Comparison of ENCODE assay signal across 11 cellular contexts in genomic region chr19:45136507-45137178, GRCh38. TPM values are rescaled to one million over a fixed set of nuclear protein-coding genes. Genes with fewer than 3 reads are reported as not detected.
DNase-seq lines count a peak whose midpoint lies in the region; ATAC-seq, FAIRE-seq and TF ChIP-seq lines count a peak whose summit lies in the region.
"Had no signal": no experiment of that assay in that cellular context is flagged by ENCODE, and none has a peak within 500 bp of the region (broad histone marks: within the 10 kb centered on the region; RNA-seq: fewer than 3 reads in every experiment).

No MANE protein-coding gene starts in this region.

- H3K4me2 ChIP-seq in K562 (ENCODE audit: insufficient read depth, low read length) (no peak overlapping the region), trophoblast cell (ENCODE audit: low read length) (no peak overlapping the region)

- CTCF ChIA-PET in K562 (lab: Yijun Ruan, JAX; ENCODE audit: low intra/inter-chr PET ratio), result no interaction called here

- in situ Hi-C loops in K562 (cut with MboI), result no loop called here

- no peaks in the 10 kb centered on the region for H3K9me3 ChIP-seq in K562 (replicated peaks; ENCODE audit: control insufficient read depth, insufficient read depth, low read depth, low read length)
- H3K9me3 ChIP-seq in trophoblast cell (ENCODE audit: insufficient read depth, low read depth, low read length), result no peaks in the 10 kb centered on the region
- H3K9me3 ChIP-seq: suprapubic skin had no signal

- no peak overlapping the region for H3K14ac ChIP-seq in trophoblast cell (ENCODE audit: low read length)

- no peak overlapping the region for H4K8ac ChIP-seq in trophoblast cell (ENCODE audit: low read depth, low read length)

- H4K12ac ChIP-seq in trophoblast cell (ENCODE audit: low read depth, low read length), result no peak overlapping the region

- no peak overlapping the region for H2AK5ac ChIP-seq in trophoblast cell (ENCODE audit: low read length)

- H3K36me3 ChIP-seq in K562 (ENCODE audit: control insufficient read depth, insufficient read depth, low read length) (peaks cover 28% of the 10 kb centered on the region; the same call in 1 of the 3 replicates), trophoblast cell (ENCODE audit: control insufficient read depth in 1 of 2, insufficient read depth in 2 of 2, low read length in 2 of 2) (peaks cover 9 to 12% of the 10 kb centered on the region in 2 experiments)

- H3K4me1 ChIP-seq in K562 (replicated peaks in 1 of 2; ENCODE audit: control insufficient read depth in 2 of 2, insufficient read depth in 2 of 2, low read length in 2 of 2) (peaks cover 0 to 37% of the 10 kb centered on the region in 2 experiments; a peak in 3 of 5 replicates), trophoblast cell (ENCODE audit: control insufficient read depth in 1 of 2, insufficient read depth in 2 of 2, low read length in 2 of 2) (peaks cover 4 to 5% of the 10 kb centered on the region in 2 experiments)

- no peak for TF ChIP-seq EP300 in K562 (IDR thresholded peaks at IDR 0.05; ENCODE audit: low read length)

- no peak overlapping the region for H3K23ac ChIP-seq in trophoblast cell (ENCODE audit: low read length)

- no peak for DNase-seq in K562 (ENCODE audit: extremely low read depth in 1 of 4, low spot score in 3 of 4)
- DNase-seq in trophoblast cell, result no peak
- no peak for DNase-seq in C1 segment of cervical spinal cord (lab: John Stamatoyannopoulos, UW)
- no peak for DNase-seq in SK-N-DZ (ENCODE audit: low spot score)
- no peak for DNase-seq in ecto neural progenitor cell (ENCODE audit: low spot score)
- DNase-seq: activated CD8-positive, alpha-beta memory T cell treated with anti-CD3 and anti-CD28 coated beads for 24 hours had no signal

- TF ChIP-seq CTCF in K562 (IDR thresholded peaks at IDR 0.05 in 2 of 3, conservative IDR thresholded peaks at IDR 0.05 in 1 of 3; ENCODE audit: insufficient read depth in 2 of 3, low read depth in 1 of 3, low read length in 3 of 3), result no peak

- no peak for FAIRE-seq in K562 (lab: Jason Lieb, UNC)

- peak overlapping the region in 1 of 2 experiments; percentile 85; a peak in 2 of 4 replicates for H3K9ac ChIP-seq in K562 (ENCODE audit: insufficient read depth in 1 of 2, low read depth in 2 of 2, low read length in 2 of 2)
- H3K9ac ChIP-seq in trophoblast cell (ENCODE audit: low read length), result no peak overlapping the region

- peaks cover 10% of the 10 kb centered on the region for H4K20me1 ChIP-seq in K562 (replicated peaks; ENCODE audit: control insufficient read depth, insufficient read depth, low read length)

- H4K91ac ChIP-seq in trophoblast cell (ENCODE audit: low read depth, low read length), result peak overlapping the region; percentile 65

- WGBS in K562 (ENCODE audit: insufficient coverage, low coverage, missing lambda C conversion rate), result 80% methylated on average over 8 of the region's 12 CpGs
- WGBS in trophoblast cell (ENCODE audit: extremely low coverage, insufficient coverage, insufficient read length), result no CpG with 5 or more reads among the region's 12 CpGs

- peak overlapping the region; percentile 30 for H3K4ac ChIP-seq in trophoblast cell (ENCODE audit: low read depth, low read length)

- no peaks in the 10 kb centered on the region for H3K79me1 ChIP-seq in trophoblast cell (ENCODE audit: low read length)

- H3K27ac ChIP-seq in K562 (ENCODE audit: extremely low read depth, low read depth, low read length) (no peak overlapping the region), trophoblast cell (ENCODE audit: low read depth, low read length) (no peak overlapping the region)
- H3K27ac ChIP-seq: suprapubic skin had no signal

- no peak overlapping the region for H2AFZ ChIP-seq in K562 (ENCODE audit: low read depth, low read length)
- no peak overlapping the region for H2AFZ ChIP-seq in trophoblast cell (ENCODE audit: insufficient read depth, low read length, poor library complexity)

- intact Hi-C loops in K562 (cut with micrococcal nuclease), result no loop called here

- POLR2A ChIA-PET in K562 (lab: Yijun Ruan, JAX), result no interaction called here

- no peaks in the 10 kb centered on the region for H3K9me1 ChIP-seq in K562 (ENCODE audit: control insufficient read depth, insufficient read depth, low read length)

- H2BK5ac ChIP-seq in trophoblast cell (ENCODE audit: low read depth, low read length, poor library complexity), result no peak overlapping the region

- TF ChIP-seq RAD21 in K562 (CRISPR knock-in tag; conservative IDR thresholded peaks at IDR 0.05 in 1 of 2, IDR thresholded peaks at IDR 0.05 in 1 of 2), result no peak

- H2BK120ac ChIP-seq in trophoblast cell (ENCODE audit: insufficient read depth, low read length, poor library complexity), result no peak overlapping the region

- H3K4me3 ChIP-seq in K562, result no peak overlapping the region
- no peak overlapping the region for H3K4me3 ChIP-seq in trophoblast cell (ENCODE audit: low read depth, low read length)
- H3K4me3 ChIP-seq: suprapubic skin had no signal

- H3K27me3 ChIP-seq in K562 (ENCODE audit: control insufficient read depth in 2 of 2, insufficient read depth in 2 of 2, low read length in 2 of 2), result no peaks in the 10 kb centered on the region
- no peaks in the 10 kb centered on the region for H3K27me3 ChIP-seq in trophoblast cell (ENCODE audit: insufficient read depth, low read length)
- H3K27me3 ChIP-seq: suprapubic skin had no signal

- TF ChIP-seq POLR2A in GM15510 (IDR thresholded peaks at IDR 0.05; ENCODE audit: borderline replicate concordance, extremely low read depth, insufficient read length) (peak; percentile 24), K562 (conservative IDR thresholded peaks at IDR 0.05) (no peak)

- H3K18ac ChIP-seq in trophoblast cell (ENCODE audit: low read length), result peak overlapping the region; percentile 73

- no TSS peak for BruUV-seq in K562 (replicated peaks; lab: Mats Ljungman, UMichigan)

- no peak overlapping the region for H2BK12ac ChIP-seq in trophoblast cell (ENCODE audit: low read length)

- H3K79me2 ChIP-seq in K562 (ENCODE audit: control insufficient read depth, insufficient read depth, low read length), result peaks cover 19% of the 10 kb centered on the region
- no peaks in the 10 kb centered on the region for H3K79me2 ChIP-seq in trophoblast cell (ENCODE audit: control insufficient read depth, insufficient read depth, low read length, poor library complexity)

- ATAC-seq in HG02840 (IDR thresholded peaks at IDR 0.05; ENCODE audit: low FRiP score, unreplicated experiment) (peak; percentile 14), K562 (peak; percentile 63), GM21447 (IDR thresholded peaks at IDR 0.05; ENCODE audit: unreplicated experiment) (no peak)

RNA-seq across cellular contexts. Expression of gene NKPD1, which starts 24.1 kb away (rescaled TPM):
- 0.30 TPM in 1 of 2 replicates, not detected in the other for total RNA-seq in K562 (2011; cell fraction: chromatin; rRNA removed; ENCODE audit: low replicate concordance)
- 0.17 and 0.79 TPM in 2 replicates for total RNA-seq in K562 (2011; cell fraction: nucleolus; rRNA removed)
- total RNA-seq in K562 (2011; cell fraction: nucleoplasm; rRNA removed), result 0.15 TPM in 2 replicates
- total RNA-seq in K562 (2014; rRNA removed) (0.09 TPM in 1 of 2 replicates, not detected in the other), K562 (2014; rRNA removed; fragmentation: Illumina TruSeq; extraction: Trizol) (not detected in 2 replicates), K562 (2015; rRNA removed; fragmentation: Illumina TruSeq; extraction: Trizol) (not detected in 2 replicates), K562 (2021) (0.04 TPM in 2 replicates)
- polyA plus RNA-seq in K562 (2011; rRNA removed) (0.01 TPM in 1 of 2 replicates, not detected in the other), K562 (2014; fragmentation: Illumina TruSeq; extraction: Trizol) (0.03 TPM in 1 of 2 replicates, not detected in the other), K562 (2014; fragmentation: Nextera tagmentation; extraction: Ambion mirVana) (not detected), K562 (2014; rRNA removed) (0.04 and 0.07 TPM in 2 replicates)
- polyA plus RNA-seq in K562 (2011; cell fraction: cytosol; rRNA removed), result 0.03 and 0.13 TPM in 2 replicates
- polyA plus RNA-seq in K562 (2011; cell fraction: nucleus; rRNA removed), result 0.11 and 0.20 TPM in 2 replicates
- polyA plus RNA-seq in K562 (2012), result 0.03 and 0.26 TPM in 2 replicates
- polyA minus RNA-seq in K562 (2011; rRNA and poly(A)+ RNA removed), result not detected in 2 replicates
- polyA minus RNA-seq in K562 (2011; cell fraction: cytosol; rRNA and poly(A)+ RNA removed), result not detected in 2 replicates
- 0.11 and 0.13 TPM in 2 replicates for polyA minus RNA-seq in K562 (2011; cell fraction: nucleus; rRNA and poly(A)+ RNA removed)
- polyA plus RNA-seq in trophoblast cell (2013), result 0.10 TPM in 2 replicates
- polyA plus RNA-seq in SK-N-DZ (2014; cell fraction: cytosol; rRNA removed), result 0.09 TPM in 1 of 2 replicates, not detected in the other
- polyA plus RNA-seq in SK-N-DZ (2014; cell fraction: nucleus; rRNA removed), result 0.71 and 0.88 TPM in 2 replicates
- total RNA-seq: mesenteric fat pad had no signal

RNA-seq across cellular contexts. Expression of gene TRAPPC6A, which starts 41.4 kb away (rescaled TPM):
- 3.4 and 9.5 TPM in 2 replicates for total RNA-seq in K562 (2011; cell fraction: chromatin; rRNA removed; ENCODE audit: low replicate concordance)
- 12.4 and 13.0 TPM in 2 replicates for total RNA-seq in K562 (2011; cell fraction: nucleolus; rRNA removed)
- 5.6 and 7.4 TPM in 2 replicates for total RNA-seq in K562 (2011; cell fraction: nucleoplasm; rRNA removed)
- total RNA-seq in K562 (2014; rRNA removed) (16.6 and 18.8 TPM in 2 replicates), K562 (2014; rRNA removed; fragmentation: Illumina TruSeq; extraction: Trizol) (1.5 and 2.7 TPM in 2 replicates), K562 (2015; rRNA removed; fragmentation: Illumina TruSeq; extraction: Trizol) (9.5 and 11.6 TPM in 2 replicates), K562 (2021) (17.8 and 20.2 TPM in 2 replicates)
- polyA plus RNA-seq in K562 (2011; rRNA removed) (22.4 and 35.8 TPM in 2 replicates), K562 (2014; fragmentation: Illumina TruSeq; extraction: Trizol) (5.0 and 14.3 TPM in 2 replicates), K562 (2014; fragmentation: Nextera tagmentation; extraction: Ambion mirVana) (1 to 10 TPM in 1 of 2 experiments, under 1 TPM in 1; 0.82 to 7.7 TPM), K562 (2014; rRNA removed) (23.6 and 28.2 TPM in 2 replicates)
- 69.0 and 84.4 TPM in 2 replicates for polyA plus RNA-seq in K562 (2011; cell fraction: cytosol; rRNA removed)
- polyA plus RNA-seq in K562 (2011; cell fraction: nucleus; rRNA removed), result 28.2 and 34.8 TPM in 2 replicates
- 27.4 and 76.0 TPM in 2 replicates for polyA plus RNA-seq in K562 (2012)
- polyA minus RNA-seq in K562 (2011; rRNA and poly(A)+ RNA removed), result 2.7 and 4.5 TPM in 2 replicates
- 5.6 and 15.6 TPM in 2 replicates for polyA minus RNA-seq in K562 (2011; cell fraction: cytosol; rRNA and poly(A)+ RNA removed)
- polyA minus RNA-seq in K562 (2011; cell fraction: nucleus; rRNA and poly(A)+ RNA removed), result 4.2 and 5.3 TPM in 2 replicates
- 23.3 and 24.2 TPM in 2 replicates for polyA plus RNA-seq in trophoblast cell (2013)
- 54.8 and 79.2 TPM in 2 replicates for polyA plus RNA-seq in SK-N-DZ (2014; cell fraction: cytosol; rRNA removed)
- polyA plus RNA-seq in SK-N-DZ (2014; cell fraction: nucleus; rRNA removed), result 44.0 and 72.4 TPM in 2 replicates

RNA-seq across cellular contexts. Expression of gene BLOC1S3, which starts 41.9 kb away (rescaled TPM):
- 10.9 and 22.2 TPM in 2 replicates for total RNA-seq in K562 (2011; cell fraction: chromatin; rRNA removed; ENCODE audit: low replicate concordance)
- 17.1 and 20.5 TPM in 2 replicates for total RNA-seq in K562 (2011; cell fraction: nucleolus; rRNA removed)
- 16.6 and 18.9 TPM in 2 replicates for total RNA-seq in K562 (2011; cell fraction: nucleoplasm; rRNA removed)
- total RNA-seq in K562 (2014; rRNA removed), result 5.2 and 9.8 TPM in 2 replicates
- 3.3 and 3.9 TPM in 2 replicates for total RNA-seq in K562 (2014; rRNA removed; fragmentation: Illumina TruSeq; extraction: Trizol)
- total RNA-seq in K562 (2015; rRNA removed; fragmentation: Illumina TruSeq; extraction: Trizol), result 4.3 and 4.4 TPM in 2 replicates
- total RNA-seq in K562 (2021), result 17.1 and 20.2 TPM in 2 replicates
- 6.2 and 11.4 TPM in 2 replicates for polyA plus RNA-seq in K562 (2011; rRNA removed)
- polyA plus RNA-seq in K562 (2011; cell fraction: cytosol; rRNA removed), result 12.4 and 13.2 TPM in 2 replicates
- 9.9 and 10.0 TPM in 2 replicates for polyA plus RNA-seq in K562 (2011; cell fraction: nucleus; rRNA removed)
- polyA plus RNA-seq in K562 (2012), result 10.1 and 12.7 TPM in 2 replicates
- polyA plus RNA-seq in K562 (2014; fragmentation: Illumina TruSeq; extraction: Trizol), result 10.3 and 11.1 TPM in 2 replicates
- polyA plus RNA-seq in K562 (2014; fragmentation: Nextera tagmentation; extraction: Ambion mirVana), result 10 to 100 TPM; 12.4 to 16.1 TPM
- polyA plus RNA-seq in K562 (2014; rRNA removed), result 7.6 and 10.4 TPM in 2 replicates
- 6.1 and 9.3 TPM in 2 replicates for polyA minus RNA-seq in K562 (2011; rRNA and poly(A)+ RNA removed)
- 6.8 and 9.4 TPM in 2 replicates for polyA minus RNA-seq in K562 (2011; cell fraction: cytosol; rRNA and poly(A)+ RNA removed)
- polyA minus RNA-seq in K562 (2011; cell fraction: nucleus; rRNA and poly(A)+ RNA removed), result 4.2 and 7.1 TPM in 2 replicates
- polyA plus RNA-seq in trophoblast cell (2013), result 12.9 and 13.8 TPM in 2 replicates
- polyA plus RNA-seq in SK-N-DZ (2014; cell fraction: cytosol; rRNA removed), result 4.8 and 6.0 TPM in 2 replicates
- polyA plus RNA-seq in SK-N-DZ (2014; cell fraction: nucleus; rRNA removed), result 3.1 and 12.5 TPM in 2 replicates

RNA-seq across cellular contexts. Expression of gene PPP1R37, which starts 43.7 kb away (rescaled TPM):
- total RNA-seq in K562 (2011; cell fraction: chromatin; rRNA removed; ENCODE audit: low replicate concordance), result 32.7 and 64.0 TPM in 2 replicates
- 49.9 and 53.4 TPM in 2 replicates for total RNA-seq in K562 (2011; cell fraction: nucleolus; rRNA removed)
- total RNA-seq in K562 (2011; cell fraction: nucleoplasm; rRNA removed), result 37.0 and 42.9 TPM in 2 replicates
- total RNA-seq in K562 (2014; rRNA removed), result 20.3 and 38.6 TPM in 2 replicates
- total RNA-seq in K562 (2014; rRNA removed; fragmentation: Illumina TruSeq; extraction: Trizol), result 3.1 and 3.5 TPM in 2 replicates
- total RNA-seq in K562 (2015; rRNA removed; fragmentation: Illumina TruSeq; extraction: Trizol), result 7.9 and 8.4 TPM in 2 replicates
- 16.4 and 17.6 TPM in 2 replicates for total RNA-seq in K562 (2021)
- polyA plus RNA-seq in K562 (2011; rRNA removed), result 7.3 and 8.0 TPM in 2 replicates
- 7.1 and 13.5 TPM in 2 replicates for polyA plus RNA-seq in K562 (2011; cell fraction: cytosol; rRNA removed)
- polyA plus RNA-seq in K562 (2011; cell fraction: nucleus; rRNA removed), result 51.3 and 83.8 TPM in 2 replicates
- 18.5 and 23.4 TPM in 2 replicates for polyA plus RNA-seq in K562 (2012)
- polyA plus RNA-seq in K562 (2014; fragmentation: Illumina TruSeq; extraction: Trizol), result 2.7 and 5.0 TPM in 2 replicates
- under 1 TPM; 0.04 to 0.10 TPM for polyA plus RNA-seq in K562 (2014; fragmentation: Nextera tagmentation; extraction: Ambion mirVana)
- 19.9 and 22.0 TPM in 2 replicates for polyA plus RNA-seq in K562 (2014; rRNA removed)
- polyA minus RNA-seq in K562 (2011; rRNA and poly(A)+ RNA removed), result 4.4 and 5.2 TPM in 2 replicates
- polyA minus RNA-seq in K562 (2011; cell fraction: cytosol; rRNA and poly(A)+ RNA removed), result 4.8 and 13.3 TPM in 2 replicates
- 14.3 and 14.8 TPM in 2 replicates for polyA minus RNA-seq in K562 (2011; cell fraction: nucleus; rRNA and poly(A)+ RNA removed)
- 12.8 and 12.9 TPM in 2 replicates for polyA plus RNA-seq in trophoblast cell (2013)
- 22.6 and 24.6 TPM in 2 replicates for polyA plus RNA-seq in SK-N-DZ (2014; cell fraction: cytosol; rRNA removed)
- polyA plus RNA-seq in SK-N-DZ (2014; cell fraction: nucleus; rRNA removed), result 87.5 and 92.9 TPM in 2 replicates

RNA-seq across cellular contexts. Expression of gene GEMIN7, which starts 57.6 kb away (rescaled TPM):
- total RNA-seq in K562 (2011; cell fraction: chromatin; rRNA removed; ENCODE audit: low replicate concordance), result 22.7 and 62.8 TPM in 2 replicates
- 37.2 and 43.2 TPM in 2 replicates for total RNA-seq in K562 (2011; cell fraction: nucleolus; rRNA removed)
- total RNA-seq in K562 (2011; cell fraction: nucleoplasm; rRNA removed), result 26.5 and 32.7 TPM in 2 replicates
- total RNA-seq in K562 (2014; rRNA removed) (54.9 and 62.7 TPM in 2 replicates), K562 (2014; rRNA removed; fragmentation: Illumina TruSeq; extraction: Trizol) (31.3 and 33.0 TPM in 2 replicates), K562 (2015; rRNA removed; fragmentation: Illumina TruSeq; extraction: Trizol) (39.5 and 42.3 TPM in 2 replicates), K562 (2021) (60.7 and 62.6 TPM in 2 replicates)
- polyA plus RNA-seq in K562 (2011; rRNA removed) (23.1 and 32.5 TPM in 2 replicates), K562 (2014; fragmentation: Illumina TruSeq; extraction: Trizol) (32.6 and 50.6 TPM in 2 replicates), K562 (2014; fragmentation: Nextera tagmentation; extraction: Ambion mirVana) (100 to 1,000 TPM in 1 of 2 experiments, 10 to 100 TPM in 1; 84.9 to 124 TPM), K562 (2014; rRNA removed) (49.6 and 57.5 TPM in 2 replicates)
- 41.8 and 86.0 TPM in 2 replicates for polyA plus RNA-seq in K562 (2011; cell fraction: cytosol; rRNA removed)
- 34.9 and 43.7 TPM in 2 replicates for polyA plus RNA-seq in K562 (2011; cell fraction: nucleus; rRNA removed)
- 41.3 and 54.9 TPM in 2 replicates for polyA plus RNA-seq in K562 (2012)
- 5.7 and 7.6 TPM in 2 replicates for polyA minus RNA-seq in K562 (2011; rRNA and poly(A)+ RNA removed)
- polyA minus RNA-seq in K562 (2011; cell fraction: cytosol; rRNA and poly(A)+ RNA removed), result 17.8 and 23.9 TPM in 2 replicates
- 7.9 and 11.3 TPM in 2 replicates for polyA minus RNA-seq in K562 (2011; cell fraction: nucleus; rRNA and poly(A)+ RNA removed)
- polyA plus RNA-seq in trophoblast cell (2013), result 18.4 and 19.0 TPM in 2 replicates
- polyA plus RNA-seq in SK-N-DZ (2014; cell fraction: cytosol; rRNA removed), result 38.4 and 53.2 TPM in 2 replicates
- 35.6 and 41.8 TPM in 2 replicates for polyA plus RNA-seq in SK-N-DZ (2014; cell fraction: nucleus; rRNA removed)
